ENCODE assay signal across 8 cellular contexts in the genomic region with DNA sequence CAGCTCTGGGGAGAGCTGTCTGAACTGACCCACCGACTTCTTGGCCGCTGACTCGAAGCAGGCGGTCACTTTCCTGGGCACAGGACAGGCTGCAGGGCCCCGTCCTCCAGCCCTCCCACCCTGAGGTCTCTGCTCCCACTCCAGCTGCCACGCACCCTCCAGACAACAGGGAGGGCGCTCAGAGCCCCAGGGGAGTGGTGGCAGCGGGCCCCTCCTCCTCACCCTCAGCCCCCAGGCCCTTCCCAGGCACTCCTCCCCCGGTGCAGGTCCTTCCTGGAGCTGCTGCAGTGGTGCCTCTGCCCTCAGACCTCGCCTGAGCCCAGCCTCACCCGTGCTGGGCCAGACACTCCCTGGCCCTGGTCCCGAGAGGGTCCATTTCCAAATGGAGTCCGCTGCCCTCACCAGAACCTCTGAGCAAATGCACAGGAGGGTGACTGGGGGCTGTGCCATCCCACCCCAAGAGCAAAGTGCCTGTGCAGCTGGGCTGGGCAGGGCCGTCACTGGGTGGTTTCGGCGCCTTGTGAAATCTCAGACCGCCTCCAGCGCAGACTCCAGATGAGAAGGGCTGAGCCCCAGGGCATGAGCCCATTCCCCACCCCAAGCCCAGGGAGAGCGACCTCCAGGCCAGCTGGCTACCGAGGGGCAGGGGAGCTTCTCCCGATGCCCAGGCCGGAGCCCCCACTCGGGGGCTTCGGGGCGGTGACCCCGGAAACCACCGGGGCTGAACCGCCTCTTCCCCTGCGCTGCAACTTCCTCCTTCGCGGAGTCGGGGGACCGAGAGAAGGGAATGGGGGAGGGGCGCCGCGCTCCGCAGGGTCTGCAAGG. TPM values are rescaled to one million over a fixed set of nuclear protein-coding genes. Genes with fewer than 3 reads are reported as not detected.
DNase-seq lines count a peak whose midpoint lies in the region; ATAC-seq and TF ChIP-seq lines count a peak whose summit lies in the region.

No MANE protein-coding gene starts in this region.

- no peaks in the 10 kb centered on the region for H3K27me3 Mint-ChIP-seq in WTC11 (ENCODE audit: low read depth)
- H3K27me3 Mint-ChIP-seq in osteocyte (ENCODE audit: unreplicated experiment) = no peaks in the 10 kb centered on the region

- TF ChIP-seq CTCF in WTC11 (IDR thresholded peaks at IDR 0.05) (no peak), fibroblast of the aortic adventitia (IDR thresholded peaks at IDR 0.05; ENCODE audit: insufficient read depth, low read length) (no peak), osteocyte (IDR thresholded peaks at IDR 0.05) (no peak)

- H3K4me1 Mint-ChIP-seq in WTC11 (peaks cover 10% of the 10 kb centered on the region), osteocyte (ENCODE audit: unreplicated experiment) (peaks cover 15% of the 10 kb centered on the region)

- peak overlapping the region; percentile 77 for H3K4me3 ChIP-seq in fibroblast of the aortic adventitia (ENCODE audit: low read depth, low read length)

- no peak overlapping the region; the same call in 1 of the 2 replicates for H3K27ac Mint-ChIP-seq in WTC11
- no peak overlapping the region for H3K27ac Mint-ChIP-seq in osteocyte (ENCODE audit: unreplicated experiment)

- H3K9me3 Mint-ChIP-seq in WTC11 (no peaks in the 10 kb centered on the region), osteocyte (ENCODE audit: unreplicated experiment) (no peaks in the 10 kb centered on the region)

- POLR2A ChIA-PET in WTC11 (lab: Charles Lee) = interaction anchor here (0.9 kb wide), 1 partner anchor 11 kb away, joined by 6 read pairs; no protein-coding TSS in a partner anchor

- peak; percentile 50 for DNase-seq in AG08395 (ENCODE audit: low spot score)
- peak; percentile 46 for DNase-seq in WTC11 (ENCODE audit: low spot score)
- no peak for DNase-seq in fibroblast of the aortic adventitia (ENCODE audit: low read depth)
- peak; percentile 83 for DNase-seq in osteocyte (ENCODE audit: extremely low spot score, unreplicated experiment)
- DNase-seq in NCI-H2029 (lab: John Stamatoyannopoulos, UW) = no peak

- CTCF ChIA-PET in WTC11 (lab: Charles Lee) = interaction anchor here (1.1 to 1.8 kb wide), 5 partner anchors 10 to 87 kb away, joined by 3 to 5 read pairs (median 5); no protein-coding TSS in a partner anchor

- H3K4me3 Mint-ChIP-seq in WTC11 (peak overlapping the region; percentile 82), osteocyte (ENCODE audit: unreplicated experiment) (peak overlapping the region; percentile 74)

- peak; percentile 16 for ATAC-seq in GM19023 (IDR thresholded peaks at IDR 0.05; ENCODE audit: unreplicated experiment)
- peak; percentile 16 for ATAC-seq in HG03520 (IDR thresholded peaks at IDR 0.05; ENCODE audit: unreplicated experiment)
- ATAC-seq in WTC11 = peak; percentile 7
- ATAC-seq in GM18519 (IDR thresholded peaks at IDR 0.05; ENCODE audit: low FRiP score, unreplicated experiment) = no peak

- H3K36me3 Mint-ChIP-seq in WTC11 = peaks cover 8% of the 10 kb centered on the region
- peaks cover 6% of the 10 kb centered on the region for H3K36me3 Mint-ChIP-seq in osteocyte (ENCODE audit: unreplicated experiment)

TF ChIP-seq in WTC11, 78 proteins besides CTCF, POLR2A, EP300 and RAD21:
- TF ChIP-seq OVOL2 (CRISPR knock-in tag; IDR thresholded peaks at IDR 0.05; ENCODE audit: borderline replicate concordance) (no peak), FOXK1 (CRISPR knock-in tag; IDR thresholded peaks at IDR 0.05) (no peak), TEAD1 (CRISPR knock-in tag; IDR thresholded peaks at IDR 0.05) (no peak), RELA (CRISPR knock-in tag; IDR thresholded peaks at IDR 0.05; ENCODE audit: borderline replicate concordance) (no peak), NR1H2 (CRISPR knock-in tag; IDR thresholded peaks at IDR 0.05) (no peak), TP53 (CRISPR knock-in tag; IDR thresholded peaks at IDR 0.05) (0 out of 2 replicates have a peak, but pooled peaks have one; percentile 33)
- TF ChIP-seq, protein P1, sequence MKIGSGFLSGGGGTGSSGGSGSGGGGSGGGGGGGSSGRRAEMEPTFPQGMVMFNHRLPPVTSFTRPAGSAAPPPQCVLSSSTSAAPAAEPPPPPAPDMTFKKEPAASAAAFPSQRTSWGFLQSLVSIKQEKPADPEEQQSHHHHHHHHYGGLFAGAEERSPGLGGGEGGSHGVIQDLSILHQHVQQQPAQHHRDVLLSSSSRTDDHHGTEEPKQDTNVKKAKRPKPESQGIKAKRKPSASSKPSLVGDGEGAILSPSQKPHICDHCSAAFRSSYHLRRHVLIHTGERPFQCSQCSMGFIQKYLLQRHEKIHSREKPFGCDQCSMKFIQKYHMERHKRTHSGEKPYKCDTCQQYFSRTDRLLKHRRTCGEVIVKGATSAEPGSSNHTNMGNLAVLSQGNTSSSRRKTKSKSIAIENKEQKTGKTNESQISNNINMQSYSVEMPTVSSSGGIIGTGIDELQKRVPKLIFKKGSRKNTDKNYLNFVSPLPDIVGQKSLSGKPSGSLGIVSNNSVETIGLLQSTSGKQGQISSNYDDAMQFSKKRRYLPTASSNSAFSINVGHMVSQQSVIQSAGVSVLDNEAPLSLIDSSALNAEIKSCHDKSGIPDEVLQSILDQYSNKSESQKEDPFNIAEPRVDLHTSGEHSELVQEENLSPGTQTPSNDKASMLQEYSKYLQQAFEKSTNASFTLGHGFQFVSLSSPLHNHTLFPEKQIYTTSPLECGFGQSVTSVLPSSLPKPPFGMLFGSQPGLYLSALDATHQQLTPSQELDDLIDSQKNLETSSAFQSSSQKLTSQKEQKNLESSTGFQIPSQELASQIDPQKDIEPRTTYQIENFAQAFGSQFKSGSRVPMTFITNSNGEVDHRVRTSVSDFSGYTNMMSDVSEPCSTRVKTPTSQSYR (CRISPR knock-in tag; IDR thresholded peaks at IDR 0.05) = 0 out of 2 replicates have a peak, but pooled peaks have one; percentile 21

RNA-seq across cellular contexts. Expression of a gene that starts 0.7 kb away (rescaled TPM):
- total RNA-seq in WTC11 (2021) (169 to 219 TPM (median 207 TPM) in 3 replicates), fibroblast of the aortic adventitia (ENCODE audit: low replicate concordance) (41.5 and 98.0 TPM in 2 replicates), osteocyte (51.4 and 51.8 TPM in 2 replicates)

RNA-seq across cellular contexts. Expression of a gene that starts 11.8 kb away (rescaled TPM):
- total RNA-seq in WTC11 (2021) = 0.80 to 1.9 TPM (median 1.5 TPM) in 3 replicates
- total RNA-seq in fibroblast of the aortic adventitia (ENCODE audit: low replicate concordance) = not detected in 2 replicates
- not detected in 2 replicates for total RNA-seq in osteocyte

RNA-seq across cellular contexts. Expression of a gene that starts 12.8 kb away (rescaled TPM):
- 96.9 to 113 TPM (median 109 TPM) in 3 replicates for total RNA-seq in WTC11 (2021)
- 24.4 and 97.4 TPM in 2 replicates for total RNA-seq in fibroblast of the aortic adventitia (ENCODE audit: low replicate concordance)
- total RNA-seq in osteocyte = 28.8 and 32.8 TPM in 2 replicates

RNA-seq across cellular contexts. Expression of a gene that starts 36.2 kb away (rescaled TPM):
- 8.0 to 9.4 TPM (median 9.1 TPM) in 3 replicates for total RNA-seq in WTC11 (2021)
- not detected in 2 replicates for total RNA-seq in fibroblast of the aortic adventitia (ENCODE audit: low replicate concordance)
- total RNA-seq in osteocyte = not detected in 2 replicates

RNA-seq across cellular contexts. Expression of a gene that starts 56.1 kb away (rescaled TPM):
- total RNA-seq in WTC11 (2021) (38.5 to 46.2 TPM (median 40.5 TPM) in 3 replicates), fibroblast of the aortic adventitia (ENCODE audit: low replicate concordance) (10.2 and 14.1 TPM in 2 replicates), osteocyte (17.2 and 19.3 TPM in 2 replicates)

Comparison
In these comparisons a context has a peak if more than half of its experiments do, and no peak if none do; other contexts are left out.
1. DNase-seq: peak in AG08395 (single experiment), WTC11 (single experiment) and osteocyte (single experiment); none in fibroblast of the aortic adventitia (single experiment) and NCI-H2029 (single experiment).